8 cellular contexts compared by ENCODE assay signal in genomic region chr2:230987137-230988020, GRCh38. TPM values are rescaled to one million over a fixed set of nuclear protein-coding genes. Genes with fewer than 3 reads are reported as not detected.
DNase-seq lines count a peak whose midpoint lies in the region; ATAC-seq and TF ChIP-seq lines count a peak whose summit lies in the region.

No MANE protein-coding gene starts in this region.

- no TSS peak for BruUV-seq in Panc1 (replicated peaks; lab: Mats Ljungman, UMichigan)

- intact Hi-C loops in Panc1 (cut with micrococcal nuclease; ENCODE audit: unreplicated experiment) = loop anchor here (1.0 to 5.0 kb wide), 3 partner anchors 70 to 163 kb away; no protein-coding TSS in a partner anchor

- H3K9ac ChIP-seq in HUES6 (ENCODE audit: low read length) = peak overlapping the region; percentile 13

- H3K27me3 ChIP-seq in HUES6 (ENCODE audit: control insufficient read depth, insufficient read depth, low read length) (peaks cover 5% of the 10 kb centered on the region; the same call in 1 of the 2 replicates), Panc1 (ENCODE audit: control insufficient read depth, insufficient read depth, low read length) (no peaks in the 10 kb centered on the region)

- H3K27ac ChIP-seq in HUES6 (ENCODE audit: low read depth, low read length) (no peak overlapping the region), Panc1 (ENCODE audit: low read length) (peak overlapping the region; percentile 66)

- no peaks in the 10 kb centered on the region for H3K9me3 Mint-ChIP-seq in natural killer cell treated with Interleukin-12 subunit alpha and Interleukin-12 subunit beta and Interleukin-15 and Interleukin-18, amount 100 ng/mL, for 72 hours
- H3K9me3 Mint-ChIP-seq in stimulated activated memory B cell treated with anti-CD40 and anti-IgM and Interleukin-4, amounts not matched to agents 10 μg/mL and 1 μg/mL and 100 μg/mL, for 72 hours = no peaks in the 10 kb centered on the region

- H3K36me3 ChIP-seq in HUES6 (ENCODE audit: control insufficient read depth, insufficient read depth, low read length) (no peaks in the 10 kb centered on the region), Panc1 (ENCODE audit: control insufficient read depth, insufficient read depth, low read length) (no peaks in the 10 kb centered on the region)

- CTCF ChIA-PET in Panc1 (lab: Charles Lee) = interaction anchor here (0.5 to 2.7 kb wide), 10 partner anchors 24 to 836 kb away, joined by 3 to 29 read pairs (median 4); no protein-coding TSS in a partner anchor

- H3K4me3 ChIP-seq in HUES6 (ENCODE audit: low read depth, low read length) (peak overlapping the region; percentile 50), Panc1 (ENCODE audit: low read depth in 2 of 2, low read length in 2 of 2) (peak overlapping the region; percentile 41 to 61)

- in situ Hi-C loops in Panc1 (cut with HindIII; ENCODE audit: low pct_unique_long_range_greater_than_20kb, low sequenced_read_pairs) = no loop called here

- peak overlapping the region; percentile 41 for H3K4me3 Mint-ChIP-seq in natural killer cell treated with Interleukin-12 subunit alpha and Interleukin-12 subunit beta and Interleukin-15 and Interleukin-18, amount 100 ng/mL, for 72 hours
- peak overlapping the region; percentile 70 for H3K4me3 Mint-ChIP-seq in stimulated activated memory B cell treated with anti-CD40 and anti-IgM and Interleukin-4, amounts not matched to agents 10 μg/mL and 1 μg/mL and 100 μg/mL, for 72 hours

- H3K27me3 Mint-ChIP-seq in natural killer cell treated with Interleukin-12 subunit alpha and Interleukin-12 subunit beta and Interleukin-15 and Interleukin-18, amount 100 ng/mL, for 72 hours = peaks cover 11 to 43% of the 10 kb centered on the region in 2 donors
- peaks cover 12% of the 10 kb centered on the region for H3K27me3 Mint-ChIP-seq in stimulated activated memory B cell treated with anti-CD40 and anti-IgM and Interleukin-4, amounts not matched to agents 10 μg/mL and 1 μg/mL and 100 μg/mL, for 72 hours

- no peaks in the 10 kb centered on the region for H3K36me3 Mint-ChIP-seq in natural killer cell treated with Interleukin-12 subunit alpha and Interleukin-12 subunit beta and Interleukin-15 and Interleukin-18, amount 100 ng/mL, for 72 hours
- H3K36me3 Mint-ChIP-seq in stimulated activated memory B cell treated with anti-CD40 and anti-IgM and Interleukin-4, amounts not matched to agents 10 μg/mL and 1 μg/mL and 100 μg/mL, for 72 hours = no peaks in the 10 kb centered on the region

- peak overlapping the region in 1 of 2 donors; percentile 61 for H3K27ac Mint-ChIP-seq in natural killer cell treated with Interleukin-12 subunit alpha and Interleukin-12 subunit beta and Interleukin-15 and Interleukin-18, amount 100 ng/mL, for 72 hours
- H3K27ac Mint-ChIP-seq in stimulated activated memory B cell treated with anti-CD40 and anti-IgM and Interleukin-4, amounts not matched to agents 10 μg/mL and 1 μg/mL and 100 μg/mL, for 72 hours = peak overlapping the region; percentile 93

- DNase-seq in Panc1 (ENCODE audit: low read depth, low spot score) = peak; percentile 20
- peak; percentile 71 to 72 for DNase-seq in activated T-helper 1 cell treated with anti-CD3 and anti-CD28 coated beads, Interleukin-2, amount 50 U/mL, for 16 hours (ENCODE audit: low read depth in 1 of 2, low spot score in 1 of 2)
- peak; percentile 40 for DNase-seq in fibroblast of the conjunctiva (ENCODE audit: low read depth)
- peak; percentile 85 for DNase-seq in natural killer cell treated with Interleukin-12 subunit alpha and Interleukin-12 subunit beta and Interleukin-15 and Interleukin-18, amount 100 ng/mL, for 72 hours (ENCODE audit: low spot score)

- ATAC-seq in Panc1 (peak; percentile 94), HG03520 (IDR thresholded peaks at IDR 0.05; ENCODE audit: unreplicated experiment) (no peak)
- ATAC-seq in natural killer cell treated with Interleukin-12 subunit alpha and Interleukin-12 subunit beta and Interleukin-15 and Interleukin-18, amount 100 ng/mL, for 72 hours = peak; percentile 48 to 75
- ATAC-seq in stimulated activated memory B cell treated with anti-CD40 and anti-IgM and Interleukin-4, amounts not matched to agents 10 μg/mL and 1 μg/mL and 100 μg/mL, for 72 hours = peak; percentile 62

- TF ChIP-seq CTCF in GM12872 (IDR thresholded peaks at IDR 0.05; ENCODE audit: insufficient read depth, low read depth, low read length) (peak; percentile 80), Panc1 (IDR thresholded peaks at IDR 0.05) (peak; percentile 96)

- H3K9me3 ChIP-seq in HUES6 (ENCODE audit: control insufficient read depth, insufficient read depth, low read depth, low read length) (no peaks in the 10 kb centered on the region), Panc1 (ENCODE audit: control insufficient read depth, insufficient read depth, low read depth, low read length) (no peaks in the 10 kb centered on the region)

- POLR2A ChIA-PET in Panc1 (lab: Charles Lee) = no interaction called here

- H3K4me1 ChIP-seq in HUES6 (ENCODE audit: control insufficient read depth, insufficient read depth, low read length) (peaks cover 14% of the 10 kb centered on the region), Panc1 (ENCODE audit: control insufficient read depth, insufficient read depth, low read length) (peaks cover 4% of the 10 kb centered on the region)

- H3K4me1 Mint-ChIP-seq in natural killer cell treated with Interleukin-12 subunit alpha and Interleukin-12 subunit beta and Interleukin-15 and Interleukin-18, amount 100 ng/mL, for 72 hours (ENCODE audit: low read depth in 2 of 2) = peaks cover 22 to 37% of the 10 kb centered on the region in 2 donors
- H3K4me1 Mint-ChIP-seq in stimulated activated memory B cell treated with anti-CD40 and anti-IgM and Interleukin-4, amounts not matched to agents 10 μg/mL and 1 μg/mL and 100 μg/mL, for 72 hours = peaks cover 40% of the 10 kb centered on the region

RNA-seq across cellular contexts. Expression of gene SPATA3, which starts 8.5 kb away (rescaled TPM):
- total RNA-seq in Panc1 (2021; ENCODE audit: unreplicated experiment) = not detected
- not detected for polyA plus RNA-seq in Panc1 (2012; ENCODE audit: insufficient read length)
- total RNA-seq in natural killer cell treated with Interleukin-12 subunit alpha and Interleukin-12 subunit beta and Interleukin-15 and Interleukin-18, amount 100 ng/mL, for 72 hours = under 1 TPM in 1 of 2 donors, not detected in 1; 0.50 TPM

RNA-seq across cellular contexts. Expression of gene C2orf72, which starts 49.9 kb away (rescaled TPM):
- 3.2 TPM for total RNA-seq in Panc1 (2021; ENCODE audit: unreplicated experiment)
- 2.2 TPM for polyA plus RNA-seq in Panc1 (2012; ENCODE audit: insufficient read length)
- total RNA-seq in natural killer cell treated with Interleukin-12 subunit alpha and Interleukin-12 subunit beta and Interleukin-15 and Interleukin-18, amount 100 ng/mL, for 72 hours = 1 to 10 TPM in 1 of 2 donors, under 1 TPM in 1; 0.36 to 2.2 TPM

Comparison
In these comparisons a context has a peak if more than half of its experiments do, and no peak if none do; other contexts are left out.
1. DNase-seq: peak in every context shown above with its lines; median percentile 85 in natural killer cell treated with Interleukin-12 subunit alpha and Interleukin-12 subunit beta and Interleukin-15 and Interleukin-18, amount 100 ng/mL, for 72 hours; 72 in activated T-helper 1 cell treated with anti-CD3 and anti-CD28 coated beads, Interleukin-2, amount 50 U/mL, for 16 hours; 40 in fibroblast of the conjunctiva; 20 in Panc1.